21 cellular contexts compared by ENCODE assay signal in the genomic region with DNA sequence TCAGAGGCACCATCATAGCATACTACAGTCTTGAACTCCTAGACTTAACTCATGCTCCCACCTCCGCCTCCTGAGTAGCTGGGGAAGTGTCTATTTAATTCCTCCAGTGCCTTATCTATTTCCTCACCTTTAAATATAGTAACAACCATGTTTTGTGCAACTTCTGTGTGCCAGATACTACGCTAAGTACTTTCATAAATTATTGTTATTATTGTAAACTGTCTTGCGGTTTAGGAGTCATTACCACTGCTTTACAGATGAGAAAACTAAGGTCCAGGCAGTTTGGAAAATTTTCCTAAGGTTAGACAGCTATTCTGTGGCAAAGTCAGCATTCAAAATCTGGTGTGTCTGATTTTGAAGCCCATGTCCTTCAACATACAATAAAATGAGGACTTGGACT.
DNase-seq lines count a peak whose midpoint lies in the region; TF ChIP-seq lines count a peak whose summit lies in the region.
"Had no signal": no experiment of that assay in that cellular context is flagged by ENCODE, and none has a peak within 500 bp of the region (broad histone marks: within the 10 kb centered on the region; RNA-seq: fewer than 3 reads in every experiment).

No MANE protein-coding gene starts in this region.

- POLR2A ChIA-PET in AG04449 (lab: Yijun Ruan, JAX): no interaction called here

- TF ChIP-seq CTCF in AG04449 (IDR thresholded peaks at IDR 0.05; ENCODE audit: insufficient read depth, low read length, missing control alignments): no peak
- no peak for TF ChIP-seq CTCF in fibroblast of villous mesenchyme (IDR thresholded peaks at IDR 0.05; ENCODE audit: insufficient read depth, low read depth, low read length)

- CTCF ChIA-PET in AG04449 (lab: Yijun Ruan, JAX): interaction anchor here (0.6 to 1.7 kb wide), 3 partner anchors 11 to 262 kb away, joined by 3 read pairs; no protein-coding TSS in a partner anchor

- DNase-seq in AG04449 (ENCODE audit: low read depth, low spot score) (peak; percentile 26), H4 (ENCODE audit: low spot score) (peak; percentile 21), RPMI7951 (ENCODE audit: low read depth) (peak; percentile 30), fibroblast of villous mesenchyme (ENCODE audit: low read depth) (peak; percentile 79), NCI-H2227 treated with DMSO at 0.1 percent for 48 hours (lab: John Stamatoyannopoulos, UW) (no peak), germinal center (ENCODE audit: low spot score) (no peak)
- no peak for DNase-seq in activated naive CD4-positive, alpha-beta T cell treated with Interleukin-2 at 50 U/mL for 16 hours
- DNase-seq: C1 segment of cervical spinal cord; Caco-2; CD8-positive, alpha-beta T cell; DMS79; GF-D8; NCI-H1092; NCI-H1417 treated with DMSO at 0.1 percent for 48 hours; NCI-H1694 treated with DMSO at 0.1 percent for 48 hours; NCI-H2081 treated with DMSO at 0.1 percent for 48 hours; NCI-H446 treated with DMSO at 0.1 percent for 48 hours; NCI-H526; NCI-H82; SK-N-SH; SW 1271 had no signal

- H3K4me3 ChIP-seq in AG04449 (ENCODE audit: low read depth, low read length): no peak overlapping the region
- no peak overlapping the region for H3K4me3 ChIP-seq in fibroblast of villous mesenchyme (ENCODE audit: low read depth, low read length)

Comparison
In these comparisons a context has a peak if more than half of its experiments do, and no peak if none do; other contexts are left out.
1. DNase-seq: peak in AG04449 (single experiment), H4 (single experiment), RPMI7951 (single experiment) and fibroblast of villous mesenchyme (single experiment); none in NCI-H2227 treated with DMSO at 0.1 percent for 48 hours (single experiment), activated naive CD4-positive, alpha-beta T cell treated with Interleukin-2 at 50 U/mL for 16 hours (single experiment) and germinal center (single experiment).